Comparison of ENCODE assay signal across 25 cellular contexts in the genomic region with DNA sequence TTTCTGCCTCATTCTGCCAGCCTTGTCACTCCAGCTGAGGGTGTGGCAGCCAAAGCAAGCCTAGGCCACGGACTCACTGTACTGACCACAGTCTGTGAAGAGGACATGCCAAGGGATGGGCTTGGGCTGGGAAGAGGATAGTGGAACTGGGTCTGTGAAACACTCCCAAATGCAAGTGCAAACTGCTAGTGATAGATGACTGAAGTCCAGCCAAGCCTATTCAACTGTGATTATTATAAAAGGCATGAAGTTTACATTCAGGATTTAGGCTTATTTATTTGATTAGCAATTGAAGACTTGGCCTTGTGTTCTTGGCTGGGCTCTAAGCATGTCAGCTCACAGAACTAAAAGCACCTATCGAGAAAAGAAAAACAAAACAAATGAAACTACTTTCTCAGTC.
DNase-seq lines count a peak whose midpoint lies in the region; ATAC-seq, FAIRE-seq and TF ChIP-seq lines count a peak whose summit lies in the region.
"Had no signal": no experiment of that assay in that cellular context is flagged by ENCODE, and none has a peak within 500 bp of the region (broad histone marks: within the 10 kb centered on the region; RNA-seq: fewer than 3 reads in every experiment).

No MANE protein-coding gene starts in this region.

- FAIRE-seq in GM12891 (lab: Jason Lieb, UNC): peak; percentile 64
- FAIRE-seq: GM12892, HTR-8/SVneo had no signal

- POLR2A ChIA-PET in RWPE1 (lab: Yijun Ruan, JAX; ENCODE audit: low non-redundant PET): no interaction called here

- H3K9me3 ChIP-seq in sigmoid colon: no peaks in the 10 kb centered on the region

- WGBS in sigmoid colon, 2 donors: 70 to 71% methylated on average over 2 of the region's 2 CpGs

- peak; percentile 75 for ATAC-seq in esophagus mucosa
- ATAC-seq in HG03280 (IDR thresholded peaks at IDR 0.05; ENCODE audit: unreplicated experiment): no peak

- CTCF ChIA-PET in RWPE1 (lab: Yijun Ruan, JAX): no interaction called here

- peak overlapping the region; percentile 56 for H3K27ac ChIP-seq in RWPE1
- no peak overlapping the region for H3K27ac ChIP-seq in sigmoid colon
- no peak overlapping the region for H3K27ac ChIP-seq in dorsolateral prefrontal cortex

- no peak for TF ChIP-seq EP300 in sigmoid colon (IDR thresholded peaks at IDR 0.05)

- no peak overlapping the region for H3K4me3 ChIP-seq in fibroblast of the aortic adventitia (ENCODE audit: low read depth, low read length)
- no peak overlapping the region for H3K4me3 ChIP-seq in sigmoid colon
- no peak overlapping the region for H3K4me3 ChIP-seq in dorsolateral prefrontal cortex

- no peak for TF ChIP-seq POLR2A in GM12891 (IDR thresholded peaks at IDR 0.05; ENCODE audit: low read depth, low read length)
- TF ChIP-seq POLR2A in sigmoid colon (IDR thresholded peaks at IDR 0.05): no peak

- DNase-seq in GM12891 (ENCODE audit: insufficient read length, low spot score): no peak
- no peak for DNase-seq in RWPE1 (ENCODE audit: low spot score)
- DNase-seq in fibroblast of the aortic adventitia (ENCODE audit: low read depth): peak; percentile 23
- no peak for DNase-seq in sigmoid colon
- no peak for DNase-seq in iPS-NIHi11 (ENCODE audit: low spot score)
- DNase-seq in dorsolateral prefrontal cortex: no peak
- DNase-seq: Calu3, DMS79 treated with DMSO at 0.1 percent for 48 hours, GF-D8, KBM-7, MM.1S, NCI-H1048, NCI-H1417, NCI-H1694 treated with DMSO at 0.1 percent for 48 hours, NCI-H2081 treated with DMSO at 0.1 percent for 48 hours, NCI-H2171, NCI-H226, NCI-H510A, NCI-H69, RPMI8226, SHP77 had no signal

- H3K36me3 ChIP-seq in sigmoid colon: no peaks in the 10 kb centered on the region

- no peaks in the 10 kb centered on the region for H3K4me1 ChIP-seq in sigmoid colon

- TF ChIP-seq CTCF in RWPE1 (conservative IDR thresholded peaks at IDR 0.05; ENCODE audit: low read depth): no peak
- no peak for TF ChIP-seq CTCF in fibroblast of the aortic adventitia (IDR thresholded peaks at IDR 0.05; ENCODE audit: insufficient read depth, low read length)
- no peak for TF ChIP-seq CTCF in sigmoid colon (IDR thresholded peaks at IDR 0.05)
- TF ChIP-seq CTCF in dorsolateral prefrontal cortex (IDR thresholded peaks at IDR 0.05 in 54 of 56, conservative IDR thresholded peaks at IDR 0.05 in 2 of 56; ENCODE audit: low read depth in 1 of 56, partially characterized antibody in 56 of 56): no peak

- no peaks in the 10 kb centered on the region for H3K27me3 ChIP-seq in sigmoid colon
- no peaks in the 10 kb centered on the region for H3K27me3 ChIP-seq in dorsolateral prefrontal cortex

- intact Hi-C loops in sigmoid colon (cut with DNase I) (no loop called here), dorsolateral prefrontal cortex (cut with DNase I) (no loop called here)

TF ChIP-seq in GM12891, 5 proteins besides CTCF, POLR2A, EP300 and RAD21:
- TF ChIP-seq POU2F2 (IDR thresholded peaks at IDR 0.05; ENCODE audit: low read depth, low read length) (no peak), SPI1 (IDR thresholded peaks at IDR 0.05; ENCODE audit: low read depth, low read length) (no peak), TAF1 (IDR thresholded peaks at IDR 0.05; ENCODE audit: low read depth, low read length) (no peak), PAX5 (IDR thresholded peaks at IDR 0.05; ENCODE audit: insufficient read depth, low read length, severe bottlenecking) (no peak), POLR2AphosphoS5 (IDR thresholded peaks at IDR 0.05; ENCODE audit: low read depth, low read length) (no peak)
TF ChIP-seq in GM12891: peak in this region for 0.
